Comparison of ENCODE assay signal across 8 cellular contexts in the genomic region with DNA sequence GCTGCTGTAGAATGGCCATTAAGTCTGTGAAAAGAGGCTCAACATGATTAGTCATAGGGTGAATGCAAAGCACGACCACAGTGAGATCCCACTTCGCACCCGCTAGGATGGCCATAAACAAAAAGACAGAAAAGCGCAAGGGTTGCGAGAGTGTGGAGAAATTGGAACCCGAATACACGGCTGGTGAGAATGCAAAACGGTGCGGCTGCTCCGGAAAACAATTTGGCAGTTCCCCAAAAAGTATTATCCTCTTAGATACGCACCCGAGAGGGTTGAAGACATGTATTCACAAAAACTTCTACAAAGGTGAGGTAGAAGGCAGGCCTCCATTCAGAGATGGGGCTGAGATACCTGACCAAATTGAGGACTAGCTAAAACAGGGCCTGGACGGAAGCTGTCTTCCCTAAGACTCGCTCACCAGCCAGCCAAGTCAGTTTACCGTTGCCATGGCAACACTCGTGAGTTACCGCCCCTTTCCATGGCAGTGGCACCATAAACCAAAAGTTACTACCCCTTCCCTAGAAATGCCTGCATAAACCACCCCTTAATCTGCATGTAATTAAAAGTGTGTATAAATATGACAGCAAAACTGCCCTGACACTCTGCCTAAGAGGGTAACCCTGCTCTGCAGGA.
DNase-seq lines count a peak whose midpoint lies in the region.

No MANE protein-coding gene starts in this region.

- peak overlapping the region; percentile 98 to 99 for H3K4me3 ChIP-seq in stomach smooth muscle (ENCODE audit: low read length in 2 of 2)

- H3K27ac ChIP-seq in stomach smooth muscle (ENCODE audit: low read length), result no peak overlapping the region

- peak; percentile 51 for DNase-seq in activated CD8-positive, alpha-beta memory T cell treated with anti-CD3 and anti-CD28 coated beads, Interleukin-2, amount 50 U/mL, for 48 hours
- DNase-seq in activated CD8-positive, alpha-beta memory T cell treated with anti-CD3 and anti-CD28 coated beads, Interleukin-2, amount 50 U/mL, for 4 hours, result no peak
- DNase-seq in T-helper 2 cell treated with Interferon-gamma antibody and Interleukin-4, amounts not matched to agents 5 μg/mL and 100 μg/mL, for 36 hours (ENCODE audit: low spot score), result no peak
- peak; percentile 65 for DNase-seq in iPS-NIHi7 (ENCODE audit: extremely low spot score)
- DNase-seq in HuH-7 (ENCODE audit: low spot score), result no peak
- DNase-seq in NOMO-1 treated with DMSO at 0.1 percent for 48 hours (lab: John Stamatoyannopoulos, UW; ENCODE audit: unreplicated experiment), result no peak
- no peak for DNase-seq in NCI-H2081 (lab: John Stamatoyannopoulos, UW)

- H3K9me3 Mint-ChIP-seq in T-helper 2 cell treated with Interferon-gamma antibody and Interleukin-4, amounts not matched to agents 5 μg/mL and 100 μg/mL, for 36 hours, result peaks cover 3% of the 10 kb centered on the region

- H3K9me3 ChIP-seq in stomach smooth muscle (ENCODE audit: control insufficient read depth in 2 of 2, low read length in 2 of 2), result peaks cover 0 to 3% of the 10 kb centered on the region in 2 donors

- H3K9ac ChIP-seq in stomach smooth muscle (ENCODE audit: low read length in 2 of 2), result no peak overlapping the region

- no peaks in the 10 kb centered on the region for H3K27me3 ChIP-seq in stomach smooth muscle (ENCODE audit: control insufficient read depth in 1 of 2, insufficient read depth in 2 of 2, low read length in 2 of 2)

- peaks cover 25% of the 10 kb centered on the region for H3K4me1 Mint-ChIP-seq in T-helper 2 cell treated with Interferon-gamma antibody and Interleukin-4, amounts not matched to agents 5 μg/mL and 100 μg/mL, for 36 hours (ENCODE audit: low read depth)

- H3K4me3 Mint-ChIP-seq in T-helper 2 cell treated with Interferon-gamma antibody and Interleukin-4, amounts not matched to agents 5 μg/mL and 100 μg/mL, for 36 hours, result peak overlapping the region; percentile 96

- peaks cover 13% of the 10 kb centered on the region for H3K4me1 ChIP-seq in stomach smooth muscle (ENCODE audit: control insufficient read depth, insufficient read depth, low read length)

- H3K36me3 Mint-ChIP-seq in T-helper 2 cell treated with Interferon-gamma antibody and Interleukin-4, amounts not matched to agents 5 μg/mL and 100 μg/mL, for 36 hours (ENCODE audit: low read depth), result peaks cover 30% of the 10 kb centered on the region

- H3K27me3 Mint-ChIP-seq in T-helper 2 cell treated with Interferon-gamma antibody and Interleukin-4, amounts not matched to agents 5 μg/mL and 100 μg/mL, for 36 hours (ENCODE audit: low read depth), result no peaks in the 10 kb centered on the region

- H3K27ac Mint-ChIP-seq in T-helper 2 cell treated with Interferon-gamma antibody and Interleukin-4, amounts not matched to agents 5 μg/mL and 100 μg/mL, for 36 hours, result peak overlapping the region; percentile 92

- H3K36me3 ChIP-seq in stomach smooth muscle (ENCODE audit: control insufficient read depth in 2 of 2, insufficient read depth in 2 of 2, low read length in 2 of 2), result peaks cover 12 to 26% of the 10 kb centered on the region in 2 donors

Comparison
In these comparisons a context has a peak if more than half of its experiments do, and no peak if none do; other contexts are left out.
1. DNase-seq: peak in activated CD8-positive, alpha-beta memory T cell treated with anti-CD3 and anti-CD28 coated beads, Interleukin-2, amount 50 U/mL, for 48 hours (single experiment) and iPS-NIHi7 (single experiment); none in activated CD8-positive, alpha-beta memory T cell treated with anti-CD3 and anti-CD28 coated beads, Interleukin-2, amount 50 U/mL, for 4 hours (single experiment), T-helper 2 cell treated with Interferon-gamma antibody and Interleukin-4, amounts not matched to agents 5 μg/mL and 100 μg/mL, for 36 hours (single experiment), HuH-7 (single experiment), NOMO-1 treated with DMSO at 0.1 percent for 48 hours (single experiment) and NCI-H2081 (0 of 2).